Comparison of ENCODE assay signal across 1 cellular context in the genomic region with DNA sequence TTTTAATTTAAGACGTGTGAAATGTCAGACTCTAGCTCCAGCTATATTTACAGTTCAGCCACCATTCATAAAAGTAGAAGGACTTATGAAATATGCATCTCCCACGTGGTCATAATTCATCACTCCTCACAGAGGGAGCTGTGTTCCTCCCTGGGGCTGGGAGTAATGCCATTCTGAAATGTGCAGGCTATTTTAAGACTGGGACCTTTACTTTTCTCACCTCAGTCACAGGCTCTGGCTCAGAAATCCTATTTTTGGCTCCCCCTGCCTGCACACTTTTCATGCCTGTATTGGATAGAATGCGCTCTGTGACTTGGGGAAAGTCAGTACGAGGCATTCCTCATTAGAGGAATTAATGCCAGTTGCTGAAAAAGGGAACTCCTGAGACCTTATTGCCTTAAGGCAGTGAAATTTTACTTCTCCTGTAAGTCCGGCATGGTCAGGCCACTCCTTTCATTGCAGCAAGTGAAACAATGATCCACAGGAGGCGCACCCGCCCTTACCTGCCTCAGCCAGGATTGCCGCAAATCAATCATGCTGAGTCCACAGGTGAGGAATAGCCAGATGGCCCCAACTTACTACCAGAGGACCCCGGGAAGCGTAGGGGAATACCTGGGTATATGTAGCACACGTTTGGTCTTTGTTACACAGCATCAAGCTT.
TF ChIP-seq lines count a peak whose summit lies in the region.

No MANE protein-coding gene starts in this region.

TF ChIP-seq in WTC11, 78 proteins besides CTCF, POLR2A, EP300 and RAD21 (continued from another document):
- TF ChIP-seq AFF4 (CRISPR knock-in tag; IDR thresholded peaks at IDR 0.05; ENCODE audit: borderline replicate concordance) (no peak), ESRRA (CRISPR knock-in tag; IDR thresholded peaks at IDR 0.05; ENCODE audit: borderline replicate concordance) (no peak)
